In the genomic region with DNA sequence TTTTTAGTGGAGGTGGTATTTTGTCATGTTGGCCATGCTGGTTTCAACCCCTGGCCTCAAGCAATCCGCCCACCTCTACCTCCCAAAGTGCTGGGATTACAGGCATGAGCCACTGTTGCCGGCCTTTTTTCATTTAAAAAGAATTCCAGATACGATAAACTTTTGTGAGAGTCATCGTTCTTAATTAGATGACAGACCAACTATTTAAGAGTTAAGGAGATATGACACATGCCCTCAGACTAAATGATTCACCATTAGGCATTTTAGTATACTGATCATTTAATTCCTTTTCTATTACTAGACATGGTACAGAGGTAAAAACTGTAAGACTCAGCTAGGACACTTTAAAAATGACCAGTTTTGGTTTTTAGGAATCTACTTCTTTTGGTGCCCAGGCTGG, we compare ENCODE assay signal across 10 cellular contexts. TPM values are rescaled to one million over a fixed set of nuclear protein-coding genes. Genes with fewer than 3 reads are reported as not detected.
DNase-seq lines count a peak whose midpoint lies in the region; ATAC-seq and TF ChIP-seq lines count a peak whose summit lies in the region.
"Had no signal": no experiment of that assay in that cellular context is flagged by ENCODE, and none has a peak within 500 bp of the region (broad histone marks: within the 10 kb centered on the region; RNA-seq: fewer than 3 reads in every experiment).

No MANE protein-coding gene starts in this region.

- H3K9me3 ChIP-seq in SJSA1 (replicated peaks) (no peaks in the 10 kb centered on the region), MM.1S (replicated peaks; ENCODE audit: insufficient read depth, low read length) (no peaks in the 10 kb centered on the region)
- H3K9me3 ChIP-seq: ovary had no signal

- no peaks in the 10 kb centered on the region for H3K27me3 Mint-ChIP-seq in activated T-cell treated with anti-CD3 and anti-CD28 coated beads, Interleukin-2, amount 50 U/mL, for 4 hours (ENCODE audit: low read depth)

- H3K4me1 ChIP-seq in SJSA1 (replicated peaks) (peaks cover 32% of the 10 kb centered on the region), MM.1S (ENCODE audit: low read length) (0 out of 2 replicates have a peak, but pooled peaks cover 3% of the 10 kb centered on the region)

- ATAC-seq in activated T-cell treated with anti-CD3 and anti-CD28 coated beads, Interleukin-2, amount 50 U/mL, for 4 hours: no peak
- ATAC-seq in GM18870 (IDR thresholded peaks at IDR 0.05; ENCODE audit: unreplicated experiment) (no peak), left cardiac atrium (no peak)
- ATAC-seq: WTC11 had no signal

- peaks cover 39% of the 10 kb centered on the region for H3K36me3 ChIP-seq in SJSA1
- H3K36me3 ChIP-seq in MM.1S (replicated peaks; ENCODE audit: insufficient read depth, low read length): no peaks in the 10 kb centered on the region
- H3K36me3 ChIP-seq: ovary had no signal

- no peak overlapping the region for H3K4me2 ChIP-seq in MM.1S (ENCODE audit: low read depth, low read length)

- no peaks in the 10 kb centered on the region for H3K27me3 ChIP-seq in SJSA1 (replicated peaks)
- no peaks in the 10 kb centered on the region for H3K27me3 ChIP-seq in MM.1S (replicated peaks; ENCODE audit: insufficient read depth, low read length)
- H3K27me3 ChIP-seq: ovary had no signal

- H3K9me3 Mint-ChIP-seq in activated T-cell treated with anti-CD3 and anti-CD28 coated beads, Interleukin-2, amount 50 U/mL, for 4 hours: no peaks in the 10 kb centered on the region
- H3K9me3 Mint-ChIP-seq: WTC11 had no signal

- 0 out of 2 replicates have a peak, but pooled peaks cover 13% of the 10 kb centered on the region for H3F3A ChIP-seq in MM.1S (ENCODE audit: insufficient read depth, low read length)

- no peak for TF ChIP-seq CTCF in MM.1S (IDR thresholded peaks at IDR 0.05; ENCODE audit: low read length)

- H4K20me1 ChIP-seq in MM.1S (ENCODE audit: insufficient read depth, low read length): no peaks in the 10 kb centered on the region

- intact Hi-C loops in left cardiac atrium (cut with DNase I): no loop called here

- DNase-seq in activated T-cell treated with anti-CD3 and anti-CD28 coated beads, Interleukin-2, amount 50 U/mL, for 4 hours: no peak
- DNase-seq in activated T-cell treated with anti-CD3 and anti-CD28 coated beads, Interleukin-2, amount 50 U/mL, for 1 hour: no peak
- DNase-seq in SJSA1 (ENCODE audit: low read depth in 1 of 2, low spot score in 2 of 2) (peak; percentile 68 to 74), fibroblast of peridontal ligament (ENCODE audit: extremely low read depth) (peak; percentile 67), stromal cell of bone marrow (ENCODE audit: low read depth) (peak; percentile 51), left cardiac atrium (no peak), MM.1S (no peak)
- DNase-seq: ovary had no signal

- H3K36me3 Mint-ChIP-seq in activated T-cell treated with anti-CD3 and anti-CD28 coated beads, Interleukin-2, amount 50 U/mL, for 4 hours (ENCODE audit: insufficient read depth): peaks cover 3% of the 10 kb centered on the region
- H3K36me3 Mint-ChIP-seq: WTC11 had no signal

- H3K9me2 ChIP-seq in MM.1S (replicated peaks; ENCODE audit: insufficient read depth, low read length): no peaks in the 10 kb centered on the region

- H3K27ac ChIP-seq in SJSA1 (peak overlapping the region; percentile 56), MM.1S (ENCODE audit: low read length) (no peak overlapping the region)
- H3K27ac ChIP-seq: ovary had no signal

- H3K9ac ChIP-seq in MM.1S (ENCODE audit: low read length): no peak overlapping the region

- H3K4me3 ChIP-seq in SJSA1 (peak overlapping the region; percentile 97; the same call in 1 of the 2 replicates), MM.1S (ENCODE audit: low read length) (no peak overlapping the region)
- H3K4me3 ChIP-seq: ovary had no signal

- H3K4me3 Mint-ChIP-seq in activated T-cell treated with anti-CD3 and anti-CD28 coated beads, Interleukin-2, amount 50 U/mL, for 4 hours: peak overlapping the region; percentile 100

- no peak overlapping the region for H2AFZ ChIP-seq in MM.1S (ENCODE audit: low read length)

- H3K4me1 Mint-ChIP-seq in activated T-cell treated with anti-CD3 and anti-CD28 coated beads, Interleukin-2, amount 50 U/mL, for 4 hours (ENCODE audit: low read depth): peaks cover 75% of the 10 kb centered on the region

- H3K79me2 ChIP-seq in MM.1S (ENCODE audit: low read length): peaks cover 35% of the 10 kb centered on the region

RNA-seq across cellular contexts. Expression of a gene that starts 2.4 kb away (rescaled TPM):
- total RNA-seq in activated T-cell treated with anti-CD3 and anti-CD28 coated beads, Interleukin-2, amount 50 U/mL, for 4 hours: 10 to 100 TPM; 30.6 to 42.7 (median 38.8) TPM
- 111 and 170 TPM in 2 replicates for total RNA-seq in SJSA1 (2014; rRNA removed; shearing (Covaris generic))
- total RNA-seq in left cardiac atrium: 10 to 100 TPM; 18.7 to 20.4 TPM

RNA-seq across cellular contexts. Expression of a gene that starts 5.4 kb away (rescaled TPM):
- 10 to 100 TPM; 43.0 to 51.8 (median 49.0) TPM for total RNA-seq in activated T-cell treated with anti-CD3 and anti-CD28 coated beads, Interleukin-2, amount 50 U/mL, for 4 hours
- 23.1 and 29.5 TPM in 2 replicates for total RNA-seq in SJSA1 (2014; rRNA removed; shearing (Covaris generic))
- total RNA-seq in left cardiac atrium: 10 to 100 TPM; 34.5 to 35.3 TPM

RNA-seq across cellular contexts. Expression of a gene that starts 46.7 kb away (rescaled TPM):
- total RNA-seq in activated T-cell treated with anti-CD3 and anti-CD28 coated beads, Interleukin-2, amount 50 U/mL, for 4 hours: 1 to 10 TPM; 5.9 to 6.8 (median 6.4) TPM
- total RNA-seq in SJSA1 (2014; rRNA removed; shearing (Covaris generic)): 4.5 and 9.0 TPM in 2 replicates
- 1 to 10 TPM; 6.0 to 7.8 TPM for total RNA-seq in left cardiac atrium

Comparison
In these comparisons a context has a peak if more than half of its experiments do, and no peak if none do; other contexts are left out.
1. DNase-seq: peak in SJSA1 (2 of 2), fibroblast of peridontal ligament (single experiment) and stromal cell of bone marrow (single experiment); none in activated T-cell treated with anti-CD3 and anti-CD28 coated beads, Interleukin-2, amount 50 U/mL, for 4 hours (single experiment), activated T-cell treated with anti-CD3 and anti-CD28 coated beads, Interleukin-2, amount 50 U/mL, for 1 hour (single experiment), left cardiac atrium (single experiment) and MM.1S (single experiment).